18 cellular contexts compared by ENCODE assay signal in genomic region chr17:74128456-74128855, GRCh38.
A peak's percentile ranks its signal among the peaks of the same experiment; 100 is the strongest.
DNase-seq lines count a peak whose midpoint lies in the region; ATAC-seq and TF ChIP-seq lines count a peak whose summit lies in the region.
"Had no signal": no experiment of that assay in that cellular context is flagged by ENCODE, and none has a peak within 500 bp of the region (broad histone marks: within the 10 kb centered on the region; RNA-seq: fewer than 3 reads in every experiment).

No MANE protein-coding gene starts in this region.

- no peak for ATAC-seq in sciatic nerve
- ATAC-seq: CD8-positive, alpha-beta T cell had no signal

- no peak overlapping the region for H3K27ac ChIP-seq in HEK293 (ENCODE audit: extremely low read depth, low read depth, low read length)
- H3K27ac ChIP-seq: 22Rv1, GM23248, HL-60 had no signal

- no peaks in the 10 kb centered on the region for H3K4me1 ChIP-seq in HEK293 (ENCODE audit: control insufficient read depth, insufficient read depth, low read length)
- H3K4me1 ChIP-seq: HAP-1 had no signal

- H3K36me3 ChIP-seq in HEK293 (ENCODE audit: control insufficient read depth in 2 of 2, insufficient read depth in 1 of 2, low read length in 2 of 2) = no peaks in the 10 kb centered on the region
- H3K36me3 ChIP-seq: HAP-1 had no signal

- CTCF ChIA-PET in HEK293 (lab: Yijun Ruan, JAX) = no interaction called here

- POLR2A ChIA-PET in HEK293 (lab: Yijun Ruan, JAX) = no interaction called here

- H3K9me3 ChIP-seq in HEK293 (ENCODE audit: control insufficient read depth, insufficient read depth, low read depth, low read length) = no peaks in the 10 kb centered on the region
- H3K9me3 ChIP-seq: HAP-1 had no signal

- no peak overlapping the region for H3K4me3 ChIP-seq in HEK293 (ENCODE audit: low read depth, low read length)
- H3K4me3 ChIP-seq: GM23248, HAP-1 had no signal

- no peak for TF ChIP-seq CTCF in HEK293 (tag by site-specific recombination; IDR thresholded peaks at IDR 0.05)

- peak; percentile 48 for DNase-seq in activated effector memory CD4-positive, alpha-beta T cell treated with anti-CD3 and anti-CD28 coated beads, Interleukin-2, amount 50 U/mL, for 16 hours
- DNase-seq in activated effector memory CD4-positive, alpha-beta T cell treated with Interleukin-2 at 50 U/mL for 16 hours = no peak
- DNase-seq in islet precursor cell = peak; percentile 56
- peak; percentile 12 for DNase-seq in sciatic nerve (ENCODE audit: low spot score)
- no peak for DNase-seq in stimulated activated naive CD4-positive, alpha-beta T cell treated with Interleukin-2 at 50 U/mL for 16 hours (lab: John Stamatoyannopoulos, UW)
- DNase-seq in stimulated activated CD4-positive, alpha-beta T cell treated with anti-CD3 and anti-CD28 coated beads, Interleukin-4, amount 100 ng/mL, for 4 hours = no peak
- no peak for DNase-seq in HuH-7.5 (ENCODE audit: low spot score)
- DNase-seq: CD8-positive, alpha-beta T cell; COR-L47; DMS153; DMS79 treated with DMSO at 0.1 percent for 48 hours; EL; GM23248; HFFc6 had no signal

- intact Hi-C loops in sciatic nerve (cut with DNase I) = no loop called here

TF ChIP-seq in HEK293, 187 proteins besides CTCF, POLR2A, EP300 and RAD21:
- TF ChIP-seq ZNF549 (tag by site-specific recombination; IDR thresholded peaks at IDR 0.05) (no peak), GLIS1 (tag by site-specific recombination; IDR thresholded peaks at IDR 0.05) (0 out of 2 replicates have a peak, but pooled peaks have one; percentile 23), ZSCAN4 (tag by site-specific recombination; IDR thresholded peaks at IDR 0.05) (peak; percentile 3; the same call in 1 of the 2 replicates)

Comparison
In these comparisons a context has a peak if more than half of its experiments do, and no peak if none do; other contexts are left out.
1. DNase-seq: peak in activated effector memory CD4-positive, alpha-beta T cell treated with anti-CD3 and anti-CD28 coated beads, Interleukin-2, amount 50 U/mL, for 16 hours (single experiment), islet precursor cell (single experiment) and sciatic nerve (single experiment); none in activated effector memory CD4-positive, alpha-beta T cell treated with Interleukin-2 at 50 U/mL for 16 hours (single experiment), stimulated activated naive CD4-positive, alpha-beta T cell treated with Interleukin-2 at 50 U/mL for 16 hours (single experiment), stimulated activated CD4-positive, alpha-beta T cell treated with anti-CD3 and anti-CD28 coated beads, Interleukin-4, amount 100 ng/mL, for 4 hours (0 of 2) and HuH-7.5 (single experiment).